Comparison of ENCODE assay signal across 8 cellular contexts in genomic region chr15:74995779-74996765, GRCh38. TPM values are rescaled to one million over a fixed set of nuclear protein-coding genes. Genes with fewer than 3 reads are reported as not detected.
DNase-seq lines count a peak whose midpoint lies in the region; ATAC-seq and TF ChIP-seq lines count a peak whose summit lies in the region.

No MANE protein-coding gene starts in this region.

- H3K9ac ChIP-seq in BLaER1 treated with 17β-estradiol and CSF1 and Interleukin-3, amounts not matched to agents 10 nM and 100 nM = peak overlapping the region; percentile 62 to 80 (median 74)
- peak overlapping the region; percentile 39; the same call in 1 of the 2 replicates for H3K9ac ChIP-seq in KMS-11

- H3K27ac ChIP-seq in BLaER1 treated with 17β-estradiol and CSF1 and Interleukin-3, amounts not matched to agents 10 nM and 100 nM = peak overlapping the region in 5 of 11 experiments; percentile 15 to 53 (median 50); a peak in 5 of 22 replicates
- H3K27ac ChIP-seq in KMS-11 (no peak overlapping the region), left ventricle myocardium inferior (replicated peaks) (no peak overlapping the region)

- H3K9me3 ChIP-seq in BLaER1 treated with 17β-estradiol and CSF1 and Interleukin-3, amounts not matched to agents 10 nM and 100 nM (replicated peaks in 1 of 11) = peaks cover 0 to 4% (median 0%) of the 10 kb centered on the region in 11 experiments; a peak in 1 of 22 replicates
- H3K9me3 ChIP-seq in left ventricle myocardium inferior (replicated peaks) = no peaks in the 10 kb centered on the region

- H3K27ac Mint-ChIP-seq in activated CD8-positive, alpha-beta T cell treated with anti-CD3 and anti-CD28 coated beads, Interleukin-2, amount 10 ng/mL, durations not matched to agents 7 days and 5 days = no peak overlapping the region

- no peak for ATAC-seq in activated CD8-positive, alpha-beta T cell treated with anti-CD3 and anti-CD28 coated beads, Interleukin-2, amount 10 ng/mL, durations not matched to agents 7 days and 5 days
- ATAC-seq in GM18502 (IDR thresholded peaks at IDR 0.05; ENCODE audit: poor library complexity, unreplicated experiment) (no peak), GM18517 (IDR thresholded peaks at IDR 0.05; ENCODE audit: unreplicated experiment) (no peak)

- H3K79me2 ChIP-seq in KMS-11 (ENCODE audit: insufficient read depth, low read depth) = no peaks in the 10 kb centered on the region

- H3K9me3 Mint-ChIP-seq in activated CD8-positive, alpha-beta T cell treated with anti-CD3 and anti-CD28 coated beads, Interleukin-2, amount 10 ng/mL, durations not matched to agents 7 days and 5 days (ENCODE audit: insufficient read depth) = no peaks in the 10 kb centered on the region

- no peak for DNase-seq in activated CD8-positive, alpha-beta T cell treated with anti-CD3 and anti-CD28 coated beads, Interleukin-2, amount 10 ng/mL, durations not matched to agents 7 days and 5 days
- no peak for DNase-seq in left ventricle myocardium inferior
- DNase-seq in retina = peak; percentile 67
- DNase-seq in epidermal melanocyte (ENCODE audit: insufficient read length, low spot score) = no peak

- H3K27me3 Mint-ChIP-seq in activated CD8-positive, alpha-beta T cell treated with anti-CD3 and anti-CD28 coated beads, Interleukin-2, amount 10 ng/mL, durations not matched to agents 7 days and 5 days (ENCODE audit: low read depth) = peaks cover 31% of the 10 kb centered on the region

- peaks cover 0 to 8% (median 0%) of the 10 kb centered on the region in 11 experiments; a peak in 2 of 22 replicates for H4K20me1 ChIP-seq in BLaER1 treated with 17β-estradiol and CSF1 and Interleukin-3, amounts not matched to agents 10 nM and 100 nM
- no peaks in the 10 kb centered on the region for H4K20me1 ChIP-seq in KMS-11 (ENCODE audit: insufficient read depth)

- no peaks in the 10 kb centered on the region; a peak in 1 of 22 replicates for H3K27me3 ChIP-seq in BLaER1 treated with 17β-estradiol and CSF1 and Interleukin-3, amounts not matched to agents 10 nM and 100 nM
- peaks cover 15% of the 10 kb centered on the region for H3K27me3 ChIP-seq in KMS-11 (ENCODE audit: insufficient read depth, low read depth)
- peaks cover 52% of the 10 kb centered on the region for H3K27me3 ChIP-seq in left ventricle myocardium inferior (ENCODE audit: low read depth)

- peak overlapping the region; percentile 59; the same call in 1 of the 2 replicates for H2AFZ ChIP-seq in KMS-11 (ENCODE audit: low read depth)

- H3K36me3 Mint-ChIP-seq in activated CD8-positive, alpha-beta T cell treated with anti-CD3 and anti-CD28 coated beads, Interleukin-2, amount 10 ng/mL, durations not matched to agents 7 days and 5 days (ENCODE audit: low read depth) = no peaks in the 10 kb centered on the region

- H3K4me1 Mint-ChIP-seq in activated CD8-positive, alpha-beta T cell treated with anti-CD3 and anti-CD28 coated beads, Interleukin-2, amount 10 ng/mL, durations not matched to agents 7 days and 5 days (ENCODE audit: low read depth) = peaks cover 12% of the 10 kb centered on the region

- H3K4me2 ChIP-seq in BLaER1 treated with 17β-estradiol and CSF1 and Interleukin-3, amounts not matched to agents 10 nM and 100 nM = peak overlapping the region; percentile 74 to 97 (median 94)
- peak overlapping the region; percentile 78 for H3K4me2 ChIP-seq in KMS-11

- TF ChIP-seq CTCF in KMS-11 (conservative IDR thresholded peaks at IDR 0.05; ENCODE audit: low read depth, low read length) (no peak), left ventricle myocardium inferior (IDR thresholded peaks at IDR 0.05; ENCODE audit: borderline replicate concordance) (no peak)

- peaks cover 17 to 23% (median 21%) of the 10 kb centered on the region in 10 experiments for H3K4me1 ChIP-seq in BLaER1 treated with 17β-estradiol and CSF1 and Interleukin-3, amounts not matched to agents 10 nM and 100 nM
- H3K4me1 ChIP-seq in KMS-11 (ENCODE audit: low read depth, poor library complexity, severe bottlenecking) = peaks cover 23% of the 10 kb centered on the region
- peaks cover 11% of the 10 kb centered on the region for H3K4me1 ChIP-seq in left ventricle myocardium inferior

- POLR2A ChIA-PET in activated CD8-positive, alpha-beta T cell treated with anti-CD3 and anti-CD28 coated beads, Interleukin-2, amount 10 ng/mL, durations not matched to agents 7 days and 5 days (lab: Charles Lee) = no interaction called here

- CTCF ChIA-PET in activated CD8-positive, alpha-beta T cell treated with anti-CD3 and anti-CD28 coated beads, Interleukin-2, amount 10 ng/mL, durations not matched to agents 7 days and 5 days (lab: Charles Lee) = interaction anchor here (1.3 to 2.1 kb wide), 4 partner anchors 29 to 361 kb away, joined by 3 to 5 read pairs (median 4); no protein-coding TSS in a partner anchor

- intact Hi-C loops in left ventricle myocardium inferior (cut with micrococcal nuclease) = no loop called here

- H3K4me3 Mint-ChIP-seq in activated CD8-positive, alpha-beta T cell treated with anti-CD3 and anti-CD28 coated beads, Interleukin-2, amount 10 ng/mL, durations not matched to agents 7 days and 5 days = peak overlapping the region; percentile 62

- H3K4me3 ChIP-seq in BLaER1 treated with 17β-estradiol and CSF1 and Interleukin-3, amounts not matched to agents 10 nM and 100 nM = peak overlapping the region; percentile 63 to 79 (median 72)
- H3K4me3 ChIP-seq in KMS-11 (IDR thresholded peaks at IDR 0.05; ENCODE audit: insufficient read depth, low read depth, low read length) (no peak overlapping the region), left ventricle myocardium inferior (peak overlapping the region; percentile 77)

- no peaks in the 10 kb centered on the region for H3K36me3 ChIP-seq in BLaER1 treated with 17β-estradiol and CSF1 and Interleukin-3, amounts not matched to agents 10 nM and 100 nM
- H3K36me3 ChIP-seq in KMS-11 (ENCODE audit: insufficient read depth) (no peaks in the 10 kb centered on the region), left ventricle myocardium inferior (no peaks in the 10 kb centered on the region)

RNA-seq across cellular contexts. Expression of gene SCAMP5, which starts 0.7 kb away (rescaled TPM):
- total RNA-seq in activated CD8-positive, alpha-beta T cell treated with anti-CD3 and anti-CD28 coated beads, Interleukin-2, amount 10 ng/mL, durations not matched to agents 7 days and 5 days = 1 to 10 TPM; 1.1 TPM
- 3.0 TPM for total RNA-seq in left ventricle myocardium inferior

RNA-seq across cellular contexts. Expression of gene PPCDC, which starts 27.3 kb away (rescaled TPM):
- total RNA-seq in activated CD8-positive, alpha-beta T cell treated with anti-CD3 and anti-CD28 coated beads, Interleukin-2, amount 10 ng/mL, durations not matched to agents 7 days and 5 days = 10 to 100 TPM; 27.3 to 29.1 TPM
- total RNA-seq in left ventricle myocardium inferior = 5.0 TPM

RNA-seq across cellular contexts. Expression of gene RPP25, which starts 39.5 kb away (rescaled TPM):
- 1 to 10 TPM; 6.5 to 7.2 TPM for total RNA-seq in activated CD8-positive, alpha-beta T cell treated with anti-CD3 and anti-CD28 coated beads, Interleukin-2, amount 10 ng/mL, durations not matched to agents 7 days and 5 days
- 2.4 TPM for total RNA-seq in left ventricle myocardium inferior

RNA-seq across cellular contexts. Expression of gene COX5A, which starts 58.2 kb away (rescaled TPM):
- 100 to 1,000 TPM; 305 to 313 TPM for total RNA-seq in activated CD8-positive, alpha-beta T cell treated with anti-CD3 and anti-CD28 coated beads, Interleukin-2, amount 10 ng/mL, durations not matched to agents 7 days and 5 days
- 1,257 TPM for total RNA-seq in left ventricle myocardium inferior
